ENCODE assay signal across 1 cellular context in genomic region chr3:52705688-52706686, GRCh38.
TF ChIP-seq lines count a peak whose summit lies in the region.

Gene GLT8D1, minus strand, starts transcription at chr3:52705791. Its CDS starts 5,331 bp downstream, at chr3:52700460.
Gene SPCS1, plus strand, starts transcription at chr3:52706106. Its CDS starts 141 bp downstream, at chr3:52706247.

TF ChIP-seq in HepG2, 621 proteins besides CTCF, POLR2A, EP300 and RAD21 (continued from another document and continues in another):
- TF ChIP-seq ZNF646 (CRISPR knock-in tag; IDR thresholded peaks at IDR 0.05): 0 out of 2 replicates have a peak, but pooled peaks have one; percentile 34
- peak; percentile 43; the same call in 1 of the 2 replicates for TF ChIP-seq PAXIP1 (CRISPR knock-in tag; conservative IDR thresholded peaks at IDR 0.05)
- peak; percentile 58; the same call in 1 of the 2 replicates for TF ChIP-seq CREB1 (IDR thresholded peaks at IDR 0.05)
- TF ChIP-seq CREB1 (CRISPR knock-in tag; IDR thresholded peaks at IDR 0.05): no peak
- TF ChIP-seq ZNF121 (CRISPR knock-in tag; IDR thresholded peaks at IDR 0.05): peak; percentile 65; the same call in 1 of the 2 replicates
- peak; percentile 74; the same call in 1 of the 2 replicates for TF ChIP-seq ZNF546 (CRISPR knock-in tag; conservative IDR thresholded peaks at IDR 0.05)
- TF ChIP-seq RARA (CRISPR knock-in tag; IDR thresholded peaks at IDR 0.05): peak; percentile 39
- peak; percentile 2 for TF ChIP-seq DBP (CRISPR knock-in tag; IDR thresholded peaks at IDR 0.05; ENCODE audit: not compliant biosample characterization)
- TF ChIP-seq RXRA (CRISPR knock-in tag; IDR thresholded peaks at IDR 0.05): peak; percentile 70
- 0 out of 2 replicates have a peak, but pooled peaks have one; percentile 24 for TF ChIP-seq BRF2 (CRISPR knock-in tag; IDR thresholded peaks at IDR 0.05)
- peak; percentile 46 for TF ChIP-seq HNRNPK (IDR thresholded peaks at IDR 0.05; ENCODE audit: low read depth, low read length, poor library complexity, severe bottlenecking)
- TF ChIP-seq ZNF816 (CRISPR knock-in tag; IDR thresholded peaks at IDR 0.05; ENCODE audit: borderline replicate concordance): peak; percentile 94; the same call in 1 of the 2 replicates
- TF ChIP-seq IRF2 (CRISPR knock-in tag; IDR thresholded peaks at IDR 0.05): peak; percentile 78; the same call in 1 of the 2 replicates
- peak; percentile 84 for TF ChIP-seq ZNF232 (CRISPR knock-in tag; IDR thresholded peaks at IDR 0.05; ENCODE audit: borderline replicate concordance)
- peak; percentile 90 for TF ChIP-seq ZNF891 (CRISPR knock-in tag; IDR thresholded peaks at IDR 0.05)
- TF ChIP-seq MYC (CRISPR knock-in tag; IDR thresholded peaks at IDR 0.05; ENCODE audit: borderline replicate concordance): peak; percentile 83
- peak; percentile 93 for TF ChIP-seq ZNF574 (CRISPR knock-in tag; IDR thresholded peaks at IDR 0.05)
- peak; percentile 62; the same call in 1 of the 2 replicates for TF ChIP-seq HIVEP1 (CRISPR knock-in tag; IDR thresholded peaks at IDR 0.05)
- TF ChIP-seq FOXP1 (IDR thresholded peaks at IDR 0.05): no peak
- no peak for TF ChIP-seq FOXP1 (CRISPR knock-in tag; IDR thresholded peaks at IDR 0.05)
- peak; percentile 84 for TF ChIP-seq SALL1 (CRISPR knock-in tag; IDR thresholded peaks at IDR 0.05)
- TF ChIP-seq ZNF292 (CRISPR knock-in tag; IDR thresholded peaks at IDR 0.05; ENCODE audit: borderline replicate concordance, low read depth): peak; percentile 62
- TF ChIP-seq SPEN (CRISPR knock-in tag; IDR thresholded peaks at IDR 0.05; ENCODE audit: low read depth): peak; percentile 90
- no peak for TF ChIP-seq SOX6 (IDR thresholded peaks at IDR 0.05)
- TF ChIP-seq SOX6 (CRISPR knock-in tag; IDR thresholded peaks at IDR 0.05): peak; percentile 21; the same call in 1 of the 2 replicates
- TF ChIP-seq ZNF564 (CRISPR knock-in tag; IDR thresholded peaks at IDR 0.05): peak; percentile 81; the same call in 1 of the 2 replicates
- peak; percentile 68; the same call in 1 of the 2 replicates for TF ChIP-seq MEIS2 (CRISPR knock-in tag; IDR thresholded peaks at IDR 0.05)
- TF ChIP-seq POGZ (CRISPR knock-in tag; IDR thresholded peaks at IDR 0.05): peak; percentile 48; the same call in 1 of the 2 replicates
- peak; percentile 69; the same call in 1 of the 2 replicates for TF ChIP-seq ZNF792 (CRISPR knock-in tag; IDR thresholded peaks at IDR 0.05)
- TF ChIP-seq ZNF451 (CRISPR knock-in tag; IDR thresholded peaks at IDR 0.05): peak; percentile 92; the same call in 1 of the 2 replicates
- TF ChIP-seq DR1 (CRISPR knock-in tag; IDR thresholded peaks at IDR 0.05): peak; percentile 61; the same call in 1 of the 2 replicates
- TF ChIP-seq LRRFIP1 (CRISPR knock-in tag; conservative IDR thresholded peaks at IDR 0.05): no peak
- TF ChIP-seq NR2C2 (CRISPR knock-in tag; IDR thresholded peaks at IDR 0.05; ENCODE audit: borderline replicate concordance): peak; percentile 99
